Comparison of ENCODE assay signal across 2 cellular contexts in the genomic region with DNA sequence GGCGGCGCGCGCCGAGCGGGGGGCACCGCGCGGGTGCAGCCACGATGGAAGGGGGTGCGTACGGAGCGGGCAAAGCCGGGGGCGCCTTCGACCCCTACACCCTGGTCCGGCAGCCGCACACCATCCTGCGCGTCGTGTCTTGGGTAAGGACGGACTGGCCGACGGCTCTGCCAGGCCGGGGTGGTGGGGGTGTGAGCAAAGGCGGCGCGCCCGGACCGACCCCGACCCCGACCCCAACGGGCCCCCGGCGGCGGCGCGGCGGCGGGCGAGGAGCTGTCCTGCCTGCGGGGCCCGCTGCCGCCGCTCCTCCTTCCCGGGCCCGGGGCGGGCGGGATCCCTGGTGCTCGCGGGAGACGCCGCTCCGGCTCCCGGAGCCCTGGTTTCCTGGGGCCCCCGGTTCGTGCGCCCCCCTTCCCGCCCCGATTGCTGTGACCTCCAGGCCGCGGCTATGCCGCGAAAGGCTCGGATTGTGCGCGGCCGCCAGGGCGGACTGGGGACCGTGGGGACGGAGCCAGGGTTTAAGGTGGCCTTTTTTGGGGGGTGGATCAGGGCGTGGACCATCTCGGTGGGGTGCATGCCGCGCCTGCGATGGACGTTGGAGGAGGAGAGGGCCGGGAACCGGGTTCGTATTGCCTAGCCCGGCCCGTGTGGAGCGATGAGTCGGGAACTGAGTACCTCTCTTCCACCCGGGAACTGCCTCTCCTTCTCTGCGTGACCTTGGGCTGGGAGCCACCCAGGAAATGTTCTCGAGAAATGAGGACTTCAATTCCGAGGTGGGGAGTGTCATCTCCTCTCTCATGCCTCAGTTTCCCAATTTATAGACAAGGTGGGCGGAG.
TF ChIP-seq lines count a peak whose summit lies in the region.

TSS of gene SYNGR1 (plus strand) at position 25 of the 836 bp plus-strand sequence. CDS start at position 45, 20 bp downstream.

TF ChIP-seq in GM23338, 12 proteins besides CTCF, POLR2A, EP300 and RAD21 (continued from another document):
- TF ChIP-seq EZH2phosphoT487 (IDR thresholded peaks at IDR 0.05; ENCODE audit: unreplicated experiment) = no peak

TF ChIP-seq in SK-N-SH treated with all-trans-retinoic acid at 6 μM for 48 hours, 23 proteins besides CTCF, POLR2A, EP300 and RAD21 (continued from another document):
- TF ChIP-seq TSHZ2 (CRISPR knock-in tag; IDR thresholded peaks at IDR 0.05) (no peak), ZC3H10 (CRISPR knock-in tag; IDR thresholded peaks at IDR 0.05) (no peak), TOX (CRISPR knock-in tag; IDR thresholded peaks at IDR 0.05; ENCODE audit: borderline replicate concordance) (no peak), ZNF8 (CRISPR knock-in tag; IDR thresholded peaks at IDR 0.05) (no peak), ZFP3 (CRISPR knock-in tag; IDR thresholded peaks at IDR 0.05) (no peak), RARB (CRISPR knock-in tag; IDR thresholded peaks at IDR 0.05) (no peak), GLIS3 (CRISPR knock-in tag; IDR thresholded peaks at IDR 0.05) (no peak)
